In the genomic region with DNA sequence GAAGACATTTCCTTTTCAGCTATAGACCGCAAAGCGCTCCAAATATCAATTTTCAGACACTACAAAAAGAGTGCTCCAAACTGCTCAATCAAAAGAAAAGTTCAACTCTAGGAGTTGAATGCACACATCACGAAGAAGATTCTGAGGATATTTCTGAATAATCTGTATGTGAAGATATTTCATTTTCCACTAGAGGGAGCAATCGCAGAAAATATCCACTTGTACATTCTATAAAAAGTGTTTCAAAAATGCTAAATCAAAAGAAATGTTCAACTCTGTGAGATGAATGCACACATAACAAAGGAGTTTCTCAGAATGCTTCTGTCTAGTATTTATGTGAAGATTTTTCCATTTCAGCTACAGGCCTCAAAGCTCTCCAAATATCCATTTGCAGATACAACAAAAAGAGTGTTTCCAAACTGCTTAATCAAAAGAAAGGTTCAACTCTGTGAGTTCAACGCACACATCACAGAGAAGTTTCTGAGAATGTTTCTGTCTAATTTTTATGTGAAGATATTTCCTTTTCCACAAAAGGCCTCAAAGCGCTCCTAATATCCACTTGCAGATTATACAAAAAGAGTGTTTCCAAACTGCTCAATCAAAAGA, we compare ENCODE assay signal across 16 cellular contexts.
DNase-seq lines count a peak whose midpoint lies in the region; ATAC-seq and TF ChIP-seq lines count a peak whose summit lies in the region.
"Had no signal": no experiment of that assay in that cellular context is flagged by ENCODE, and none has a peak within 500 bp of the region (broad histone marks: within the 10 kb centered on the region; RNA-seq: fewer than 3 reads in every experiment).

No MANE protein-coding gene starts in this region.

- no peaks in the 10 kb centered on the region for H3K9me2 ChIP-seq in HCT116 (ENCODE audit: insufficient read depth)

- no peaks in the 10 kb centered on the region for H4K20me1 ChIP-seq in HCT116 (ENCODE audit: insufficient read depth)

- no peaks in the 10 kb centered on the region for H3K36me3 ChIP-seq in Caco-2 (ENCODE audit: control insufficient read depth, insufficient read depth, low read length)
- H3K36me3 ChIP-seq in HCT116 (ENCODE audit: control insufficient read depth in 1 of 2, insufficient read depth in 2 of 2, low read length in 2 of 2): no peaks in the 10 kb centered on the region
- H3K36me3 ChIP-seq in Panc1 (ENCODE audit: control insufficient read depth, insufficient read depth, low read length): no peaks in the 10 kb centered on the region
- H3K36me3 ChIP-seq in spleen: no peaks in the 10 kb centered on the region
- H3K36me3 ChIP-seq: gastroesophageal sphincter, Peyer's patch, suprapubic skin had no signal

- H3K27ac ChIP-seq in HCT116 (ENCODE audit: low read depth, low read length): no peak overlapping the region
- no peak overlapping the region for H3K27ac ChIP-seq in Panc1 (ENCODE audit: low read length)
- no peak overlapping the region for H3K27ac ChIP-seq in spleen
- H3K27ac ChIP-seq: gastroesophageal sphincter, Peyer's patch, suprapubic skin had no signal

- TF ChIP-seq CTCF in Caco-2 (IDR thresholded peaks at IDR 0.05; ENCODE audit: insufficient read depth in 1 of 2, low read depth in 1 of 2, low read length in 1 of 2, severe bottlenecking in 1 of 2, unreplicated experiment in 1 of 2) (peak; percentile 17 to 33), HCT116 (IDR thresholded peaks at IDR 0.05 in 2 of 3, conservative IDR thresholded peaks at IDR 0.05 in 1 of 3; ENCODE audit: borderline replicate concordance in 1 of 3, insufficient read depth in 1 of 3, low read depth in 2 of 3, low read length in 2 of 3) (peak in 2 of 3 experiments; percentile 14 to 58; a peak in 2 of 6 replicates), Panc1 (IDR thresholded peaks at IDR 0.05) (peak; percentile 33; the same call in 1 of the 2 replicates), fibroblast of the aortic adventitia (IDR thresholded peaks at IDR 0.05; ENCODE audit: insufficient read depth, low read length) (peak; percentile 13), spleen (IDR thresholded peaks at IDR 0.05 in 8 of 11, conservative IDR thresholded peaks at IDR 0.05 in 3 of 11) (no peak), progenitor cell of endocrine pancreas (IDR thresholded peaks at IDR 0.05; ENCODE audit: unreplicated experiment) (no peak)

- H3K79me2 ChIP-seq in HCT116 (ENCODE audit: insufficient read depth, low read length): no peaks in the 10 kb centered on the region

- no peak overlapping the region for H3K27ac Mint-ChIP-seq in Caco-2 (ENCODE audit: unreplicated experiment)
- H3K27ac Mint-ChIP-seq in progenitor cell of endocrine pancreas: no peak overlapping the region
- H3K27ac Mint-ChIP-seq: naive thymus-derived CD8-positive, alpha-beta T cell had no signal

- peak; percentile 44 for TF ChIP-seq RAD21 in HCT116 (IDR thresholded peaks at IDR 0.05; ENCODE audit: low read depth)

- ATAC-seq in HCT116 (no peak), Panc1 (no peak)
- ATAC-seq: gastroesophageal sphincter; GM12878; naive thymus-derived CD8-positive, alpha-beta T cell; sciatic nerve had no signal

- no peaks in the 10 kb centered on the region for H3K27me3 Mint-ChIP-seq in Caco-2 (ENCODE audit: insufficient read depth, unreplicated experiment)
- no peaks in the 10 kb centered on the region for H3K27me3 Mint-ChIP-seq in progenitor cell of endocrine pancreas
- H3K27me3 Mint-ChIP-seq: naive thymus-derived CD8-positive, alpha-beta T cell had no signal

- H3K4me2 ChIP-seq in HCT116 (ENCODE audit: low read length): no peak overlapping the region

- H3K36me3 Mint-ChIP-seq in Caco-2 (ENCODE audit: insufficient read depth, unreplicated experiment) (no peaks in the 10 kb centered on the region), progenitor cell of endocrine pancreas (ENCODE audit: insufficient read depth) (peaks cover 1% of the 10 kb centered on the region)
- H3K36me3 Mint-ChIP-seq: naive thymus-derived CD8-positive, alpha-beta T cell had no signal

- H3K9me3 ChIP-seq in Caco-2 (no peaks in the 10 kb centered on the region), HCT116 (ENCODE audit: control insufficient read depth in 1 of 2, insufficient read depth in 1 of 2, low read depth in 1 of 2, low read length in 2 of 2) (no peaks in the 10 kb centered on the region), Panc1 (ENCODE audit: control insufficient read depth, insufficient read depth, low read depth, low read length) (no peaks in the 10 kb centered on the region), spleen (peaks cover 0 to 53% (median 13%) of the 10 kb centered on the region in 8 donors)
- H3K9me3 ChIP-seq: gastroesophageal sphincter, Peyer's patch, suprapubic skin had no signal

- H3K4me3 ChIP-seq in Caco-2 (ENCODE audit: low read depth, low read length) (no peak overlapping the region), HCT116 (replicated peaks in 1 of 2; ENCODE audit: low read depth in 1 of 2, low read length in 2 of 2) (no peak overlapping the region), Panc1 (ENCODE audit: low read depth in 2 of 2, low read length in 2 of 2) (no peak overlapping the region), fibroblast of the aortic adventitia (ENCODE audit: low read depth, low read length) (no peak overlapping the region), spleen (no peak overlapping the region)
- H3K4me3 ChIP-seq: gastroesophageal sphincter, GM12878, Peyer's patch, suprapubic skin had no signal

- H3K4me3 Mint-ChIP-seq in Caco-2 (ENCODE audit: unreplicated experiment) (no peak overlapping the region), progenitor cell of endocrine pancreas (ENCODE audit: low read depth) (no peak overlapping the region)
- H3K4me3 Mint-ChIP-seq: naive thymus-derived CD8-positive, alpha-beta T cell had no signal

- 66 to 80% (median 69%) methylated on average over 6 of the region's 6 CpGs for WGBS in spleen, 5 donors

- BruUV-seq in Caco-2 (replicated peaks; lab: Mats Ljungman, UMichigan) (no TSS peak), HCT116 (replicated peaks; lab: Mats Ljungman, UMichigan) (no TSS peak), Panc1 (replicated peaks; lab: Mats Ljungman, UMichigan) (no TSS peak)

- no peaks in the 10 kb centered on the region for H3K9me3 Mint-ChIP-seq in Caco-2 (ENCODE audit: unreplicated experiment)
- peaks cover 56% of the 10 kb centered on the region for H3K9me3 Mint-ChIP-seq in progenitor cell of endocrine pancreas (ENCODE audit: low read depth)

- CTCF ChIA-PET in Caco-2 (lab: Charles Lee) (no interaction called here), HCT116 (lab: Charles Lee) (no interaction called here), Panc1 (lab: Charles Lee) (no interaction called here)

- TF ChIP-seq POLR2A in HCT116 (IDR thresholded peaks at IDR 0.05; ENCODE audit: borderline replicate concordance, extremely low read depth, insufficient read depth, insufficient read length): no peak
- no peak for TF ChIP-seq POLR2A in spleen (IDR thresholded peaks at IDR 0.05)

- DNase-seq in Caco-2: no peak
- DNase-seq in HCT116 (ENCODE audit: low read depth, low spot score): no peak
- DNase-seq in Panc1 (ENCODE audit: low read depth, low spot score): no peak
- peak; percentile 4 for DNase-seq in fibroblast of the aortic adventitia (ENCODE audit: low read depth)
- DNase-seq in spleen: no peak
- no peak for DNase-seq in progenitor cell of endocrine pancreas (ENCODE audit: low spot score, unreplicated experiment)
- no peak for DNase-seq in C1 segment of cervical spinal cord (lab: John Stamatoyannopoulos, UW)
- no peak for DNase-seq in cardiac septum (ENCODE audit: low spot score)
- DNase-seq: cortex of kidney; H7; naive thymus-derived CD8-positive, alpha-beta T cell; Peyer's patch had no signal

- in situ Hi-C loops in Panc1 (cut with HindIII; ENCODE audit: low pct_unique_long_range_greater_than_20kb, low sequenced_read_pairs): no loop called here

- H3K9ac ChIP-seq in HCT116 (ENCODE audit: low read length): no peak overlapping the region

- RAD21 ChIA-PET in HCT116 (lab: Charles Lee; ENCODE audit: low non-redundant PET in 1 of 2, low total read pairs in 2 of 2, uncharacterized antibody in 2 of 2, unreplicated experiment in 2 of 2): no interaction called here

- no peak overlapping the region for H2AFZ ChIP-seq in HCT116 (ENCODE audit: low read depth, low read length, poor library complexity, severe bottlenecking)

- intact Hi-C loops in Caco-2 (cut with micrococcal nuclease; ENCODE audit: unreplicated experiment) (loop anchor here (1.0 kb wide), 1 partner anchor 644 kb away; a partner anchor contains a TSS), HCT116 (cut with micrococcal nuclease) (loop anchor here (5.0 kb wide), 1 partner anchor 470 kb away; no protein-coding TSS in a partner anchor), Panc1 (cut with micrococcal nuclease; ENCODE audit: unreplicated experiment) (loop anchor here (10.0 kb wide), 1 partner anchor 58 kb away; no protein-coding TSS in a partner anchor), spleen (cut with DNase I; ENCODE audit: low total_unique reads) (no loop called here), cardiac septum (cut with DNase I) (no loop called here)

- no peaks in the 10 kb centered on the region for H3K4me1 Mint-ChIP-seq in Caco-2 (ENCODE audit: low read depth, unreplicated experiment)
- no peaks in the 10 kb centered on the region for H3K4me1 Mint-ChIP-seq in progenitor cell of endocrine pancreas (ENCODE audit: low read depth)
- H3K4me1 Mint-ChIP-seq: naive thymus-derived CD8-positive, alpha-beta T cell had no signal

- POLR2A ChIA-PET in Caco-2 (lab: Charles Lee): no interaction called here
- POLR2A ChIA-PET in HCT116 (lab: Charles Lee): no interaction called here
- POLR2A ChIA-PET in Panc1 (lab: Charles Lee): no interaction called here

- H3K4me1 ChIP-seq in Caco-2 (no peaks in the 10 kb centered on the region), HCT116 (ENCODE audit: control insufficient read depth in 1 of 2, insufficient read depth in 2 of 2, low read length in 2 of 2) (no peaks in the 10 kb centered on the region), Panc1 (ENCODE audit: control insufficient read depth, insufficient read depth, low read length) (no peaks in the 10 kb centered on the region), spleen (no peaks in the 10 kb centered on the region)
- H3K4me1 ChIP-seq: gastroesophageal sphincter, Peyer's patch, suprapubic skin had no signal

- no peaks in the 10 kb centered on the region for H3K27me3 ChIP-seq in Caco-2 (replicated peaks; ENCODE audit: control insufficient read depth, insufficient read depth, low read length)
- no peaks in the 10 kb centered on the region for H3K27me3 ChIP-seq in HCT116 (ENCODE audit: insufficient read depth, low read length)
- no peaks in the 10 kb centered on the region for H3K27me3 ChIP-seq in Panc1 (ENCODE audit: control insufficient read depth, insufficient read depth, low read length)
- H3K27me3 ChIP-seq in spleen (replicated peaks in 1 of 7): no peaks in the 10 kb centered on the region
- H3K27me3 ChIP-seq: gastroesophageal sphincter, Peyer's patch, suprapubic skin had no signal

TF ChIP-seq in HCT116, 20 proteins besides CTCF, POLR2A, EP300 and RAD21 (continues in another document):
- TF ChIP-seq FOSL1 (IDR thresholded peaks at IDR 0.05; ENCODE audit: low read depth) (no peak), EGR1 (IDR thresholded peaks at IDR 0.05; ENCODE audit: low read depth) (no peak), SIN3A (IDR thresholded peaks at IDR 0.05; ENCODE audit: low read depth) (no peak)
- TF ChIP-seq, protein P1, sequence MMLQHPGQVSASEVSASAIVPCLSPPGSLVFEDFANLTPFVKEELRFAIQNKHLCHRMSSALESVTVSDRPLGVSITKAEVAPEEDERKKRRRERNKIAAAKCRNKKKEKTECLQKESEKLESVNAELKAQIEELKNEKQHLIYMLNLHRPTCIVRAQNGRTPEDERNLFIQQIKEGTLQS (IDR thresholded peaks at IDR 0.05): no peak

Comparison
In these comparisons a context has a peak if more than half of its experiments do, and no peak if none do; other contexts are left out.
1. CTCF ChIP-seq: peak in Caco-2 (2 of 2), HCT116 (2 of 3), Panc1 (single experiment) and fibroblast of the aortic adventitia (single experiment); none in spleen (0 of 11) and progenitor cell of endocrine pancreas (single experiment).
2. intact Hi-C loops: an anchor here in Caco-2 (1.0 kb wide), HCT116 (5.0 kb wide) and Panc1 (10.0 kb wide); none called in spleen and cardiac septum.